ENCODE assay signal across 28 cellular contexts in genomic region chr21:46546799-46547198, GRCh38. TPM values are rescaled to one million over a fixed set of nuclear protein-coding genes. Genes with fewer than 3 reads are reported as not detected.
"Had no signal": no experiment of that assay in that cellular context is flagged by ENCODE, and none has a peak within 500 bp of the region (broad histone marks: within the 10 kb centered on the region; RNA-seq: fewer than 3 reads in every experiment).

No MANE protein-coding gene starts in this region.

- H3K4me3 Mint-ChIP-seq: activated CD4-positive, alpha-beta memory T cell treated with anti-CD3 and anti-CD28 coated beads for 36 hours; activated CD4-positive, alpha-beta T cell treated with anti-CD3 and anti-CD28 coated beads, Interleukin-2, amount 10 ng/mL, durations not matched to agents 7 days and 5 days; activated naive CD4-positive, alpha-beta T cell treated with anti-CD3 and anti-CD28 coated beads for 36 hours; activated naive CD8-positive, alpha-beta T cell; activated T-cell treated with anti-CD3 and anti-CD28 coated beads, Interleukin-2, amount 50 U/mL, for 4 hours; brain had no signal

- FAIRE-seq: astrocyte, RCC 7860 had no signal

- DNase-seq: activated CD4-positive, alpha-beta memory T cell treated with anti-CD3 and anti-CD28 coated beads for 36 hours; activated CD4-positive, alpha-beta T cell treated with anti-CD3 and anti-CD28 coated beads, Interleukin-2, amount 10 ng/mL, durations not matched to agents 7 days and 5 days; activated CD4-positive, CD25-positive, alpha-beta regulatory T cell; activated CD8-positive, alpha-beta memory T cell treated with anti-CD3 and anti-CD28 coated beads for 24 hours; activated effector memory CD4-positive, alpha-beta T cell treated with anti-CD3 and anti-CD28 coated beads, Interleukin-2, amount 50 U/mL, for 16 hours; activated naive CD4-positive, alpha-beta T cell treated with anti-CD3 and anti-CD28 coated beads for 36 hours; activated T-cell treated with anti-CD3 and anti-CD28 coated beads, Interleukin-2, amount 50 U/mL, for 4 hours; amygdala; Karpas-422; MM.1S; NCI-H1105; NCI-H1436 treated with DMSO at 0.1 percent for 48 hours; NCI-H187; NCI-H2081; NCI-H510A treated with DMSO at 0.1 percent for 48 hours; NCI-H69; PC-3; SHP77; SW 1271; T-helper 2 cell; T1000 had no signal

- H3K4me3 ChIP-seq: SJSA1 had no signal

- H3K9me3 ChIP-seq: SJSA1 had no signal

- H3K27ac ChIP-seq: SJSA1, VCaP had no signal

- H3K4me1 ChIP-seq: SJSA1 had no signal

- H3K4me1 Mint-ChIP-seq: brain had no signal

- H3K27me3 ChIP-seq: SJSA1 had no signal

- H3K27me3 Mint-ChIP-seq: activated CD4-positive, alpha-beta memory T cell treated with anti-CD3 and anti-CD28 coated beads for 36 hours; activated CD4-positive, alpha-beta T cell treated with anti-CD3 and anti-CD28 coated beads, Interleukin-2, amount 10 ng/mL, durations not matched to agents 7 days and 5 days; activated naive CD8-positive, alpha-beta T cell; brain had no signal

- H3K27ac Mint-ChIP-seq: activated CD4-positive, alpha-beta memory T cell treated with anti-CD3 and anti-CD28 coated beads for 36 hours; activated CD4-positive, alpha-beta T cell treated with anti-CD3 and anti-CD28 coated beads, Interleukin-2, amount 10 ng/mL, durations not matched to agents 7 days and 5 days; activated naive CD4-positive, alpha-beta T cell treated with anti-CD3 and anti-CD28 coated beads for 36 hours; activated naive CD8-positive, alpha-beta T cell; brain had no signal

- H3K9me3 Mint-ChIP-seq: activated CD4-positive, alpha-beta memory T cell treated with anti-CD3 and anti-CD28 coated beads for 36 hours; activated naive CD4-positive, alpha-beta T cell treated with anti-CD3 and anti-CD28 coated beads for 36 hours had no signal

- ATAC-seq: activated T-cell treated with anti-CD3 and anti-CD28 coated beads, Interleukin-2, amount 50 U/mL, for 4 hours; PC-3; SK-N-SH treated with all-trans-retinoic acid at 6 μM for 48 hours had no signal

RNA-seq across cellular contexts. Expression of gene S100B, which starts 58.1 kb away (rescaled TPM):
- total RNA-seq: activated CD4-positive, alpha-beta memory T cell treated with anti-CD3 and anti-CD28 coated beads for 36 hours; PC-3; SJSA1 had no signal
